Comparison of ENCODE assay signal across 24 cellular contexts in the genomic region with DNA sequence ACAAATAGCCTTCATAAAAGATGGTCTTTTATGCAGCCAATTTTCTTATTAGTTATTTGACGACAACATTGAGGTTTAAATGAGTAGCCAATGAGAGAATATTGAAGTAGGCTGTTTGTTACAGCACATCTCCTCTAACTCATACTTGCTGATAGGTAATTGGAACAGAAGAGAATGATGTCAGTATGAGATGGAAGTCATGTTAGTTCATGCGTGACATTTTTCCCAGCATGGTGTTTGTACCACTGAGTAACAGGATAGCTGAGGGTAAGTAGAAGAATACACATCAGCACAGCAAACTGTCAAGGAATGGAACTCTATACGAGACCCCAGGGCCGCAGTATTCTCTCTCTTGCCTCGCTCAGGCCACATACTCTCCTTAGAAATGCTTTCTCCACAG. TPM values are rescaled to one million over a fixed set of nuclear protein-coding genes. Genes with fewer than 3 reads are reported as not detected.
DNase-seq lines count a peak whose midpoint lies in the region; TF ChIP-seq lines count a peak whose summit lies in the region.
"Had no signal": no experiment of that assay in that cellular context is flagged by ENCODE, and none has a peak within 500 bp of the region (broad histone marks: within the 10 kb centered on the region; RNA-seq: fewer than 3 reads in every experiment).

No MANE protein-coding gene starts in this region.

- H3K4me1 ChIP-seq in ascending aorta (peaks cover 34 to 62% of the 10 kb centered on the region in 2 donors), esophagus muscularis mucosa (peaks cover 64 to 98% (median 95%) of the 10 kb centered on the region in 4 donors), rectal smooth muscle tissue (ENCODE audit: control insufficient read depth, insufficient read depth, low read length) (peaks cover 59% of the 10 kb centered on the region), vagina (peaks cover 72% of the 10 kb centered on the region)

- H3K9ac ChIP-seq in rectal smooth muscle tissue (ENCODE audit: low read length): no peak overlapping the region

- no peak for TF ChIP-seq POLR2A in esophagus muscularis mucosa (IDR thresholded peaks at IDR 0.05; ENCODE audit: low read depth)
- no peak for TF ChIP-seq POLR2A in vagina (IDR thresholded peaks at IDR 0.05)

- intact Hi-C loops in ascending aorta (cut with DNase I) (no loop called here), esophagus muscularis mucosa (cut with DNase I) (loop anchor here (5.0 kb wide), 2 partner anchors 37 to 68 kb away; a partner anchor contains a TSS), vagina (cut with DNase I) (no loop called here)

- H3K9me3 ChIP-seq in ascending aorta (no peaks in the 10 kb centered on the region), esophagus muscularis mucosa (no peaks in the 10 kb centered on the region), vagina (peaks cover 3% of the 10 kb centered on the region)
- H3K9me3 ChIP-seq: pancreas had no signal

- DNase-seq in ascending aorta (ENCODE audit: low spot score in 2 of 2) (no peak), esophagus muscularis mucosa (ENCODE audit: extremely low spot score) (no peak), vagina (ENCODE audit: extremely low spot score in 2 of 2) (no peak), NCI-H1048 (lab: John Stamatoyannopoulos, UW) (no peak), cortex of kidney (lab: John Stamatoyannopoulos, UW) (no peak), DMS53 (lab: John Stamatoyannopoulos, UW) (no peak)
- DNase-seq: activated CD4-positive, alpha-beta T cell treated with anti-CD3 and anti-CD28 coated beads, Interleukin-2, amount 50 U/mL, for 4 hours; activated CD8-positive, alpha-beta memory T cell treated with anti-CD3 and anti-CD28 coated beads, Interleukin-2, amount 10 ng/mL, durations not matched to agents 7 days and 5 days; activated gamma-delta T cell treated with Interleukin-2 at 50 U/mL for 16 hours; activated naive CD8-positive, alpha-beta T cell treated with anti-CD3 and anti-CD28 coated beads, Interleukin-2, amount 10 ng/mL, durations not matched to agents 7 days and 5 days; activated T-cell treated with anti-CD3 and anti-CD28 coated beads, Interleukin-2, amount 50 U/mL, for 4 hours; C1 segment of cervical spinal cord; COR-L47; dorsolateral prefrontal cortex; hippocampal formation; left colon; NCI-H1105; NCI-H187; NCI-H2171; pancreas; stimulated activated CD4-positive, alpha-beta T cell treated with anti-CD3 and anti-CD28 coated beads, Interleukin-1b, Interleukin-23, amount 100 ng/mL, for 48 hours; stimulated activated naive CD8-positive, alpha-beta T cell treated with anti-CD3 and anti-CD28 coated beads, Interleukin-15, amount 100 ng/mL, for 72 hours had no signal

- TF ChIP-seq CTCF in ascending aorta (IDR thresholded peaks at IDR 0.05) (no peak), esophagus muscularis mucosa (IDR thresholded peaks at IDR 0.05) (no peak), vagina (IDR thresholded peaks at IDR 0.05) (no peak)

- TF ChIP-seq EP300 in esophagus muscularis mucosa (IDR thresholded peaks at IDR 0.05): no peak

- WGBS in esophagus muscularis mucosa: 88% methylated on average over 5 of the region's 5 CpGs

- H3K36me3 ChIP-seq in ascending aorta (peaks cover 0 to 8% of the 10 kb centered on the region in 2 donors), esophagus muscularis mucosa (no peaks in the 10 kb centered on the region), rectal smooth muscle tissue (ENCODE audit: control insufficient read depth, insufficient read depth, low read length) (no peaks in the 10 kb centered on the region), vagina (no peaks in the 10 kb centered on the region)
- H3K36me3 ChIP-seq: pancreas had no signal

- H3K27ac ChIP-seq in ascending aorta (peak overlapping the region; percentile 95 to 96), esophagus muscularis mucosa (replicated peaks in 1 of 4) (peak overlapping the region; percentile 91 to 98 (median 92)), rectal smooth muscle tissue (ENCODE audit: low read depth, low read length) (peak overlapping the region; percentile 95), vagina (peak overlapping the region; percentile 87)
- H3K27ac ChIP-seq: dorsolateral prefrontal cortex, pancreas, SK-N-MC had no signal

- no peaks in the 10 kb centered on the region for H3K27me3 ChIP-seq in ascending aorta
- no peaks in the 10 kb centered on the region for H3K27me3 ChIP-seq in esophagus muscularis mucosa
- no peaks in the 10 kb centered on the region for H3K27me3 ChIP-seq in rectal smooth muscle tissue (ENCODE audit: control insufficient read depth, insufficient read depth, low read length)
- no peaks in the 10 kb centered on the region for H3K27me3 ChIP-seq in vagina
- H3K27me3 ChIP-seq: pancreas had no signal

- H3K4me3 ChIP-seq in ascending aorta (no peak overlapping the region), esophagus muscularis mucosa (no peak overlapping the region), rectal smooth muscle tissue (ENCODE audit: low read length) (no peak overlapping the region), vagina (no peak overlapping the region)
- H3K4me3 ChIP-seq: dorsolateral prefrontal cortex, pancreas, SK-N-MC had no signal

RNA-seq across cellular contexts. Expression of a gene that starts 37.2 kb away (rescaled TPM):
- total RNA-seq in ascending aorta (1,227 TPM), esophagus muscularis mucosa (100 to 1,000 TPM; 419 to 931 (median 555) TPM), vagina (180 TPM)
- total RNA-seq: activated CD8-positive, alpha-beta memory T cell treated with anti-CD3 and anti-CD28 coated beads, Interleukin-2, amount 10 ng/mL, durations not matched to agents 7 days and 5 days; activated naive CD8-positive, alpha-beta T cell treated with anti-CD3 and anti-CD28 coated beads, Interleukin-2, amount 10 ng/mL, durations not matched to agents 7 days and 5 days had no signal

RNA-seq across cellular contexts. Expression of a gene that starts 37.4 kb away (rescaled TPM):
- total RNA-seq in ascending aorta (756 TPM), esophagus muscularis mucosa (100 to 1,000 TPM; 328 to 578 (median 405) TPM), vagina (178 TPM)
- total RNA-seq: activated CD8-positive, alpha-beta memory T cell treated with anti-CD3 and anti-CD28 coated beads, Interleukin-2, amount 10 ng/mL, durations not matched to agents 7 days and 5 days; activated naive CD8-positive, alpha-beta T cell treated with anti-CD3 and anti-CD28 coated beads, Interleukin-2, amount 10 ng/mL, durations not matched to agents 7 days and 5 days had no signal
